ENCODE assay signal across 20 cellular contexts in genomic region chr1:39684313-39684664, GRCh38. TPM values are rescaled to one million over a fixed set of nuclear protein-coding genes. Genes with fewer than 3 reads are reported as not detected.
DNase-seq lines count a peak whose midpoint lies in the region; ATAC-seq and TF ChIP-seq lines count a peak whose summit lies in the region.
"Had no signal": no experiment of that assay in that cellular context is flagged by ENCODE, and none has a peak within 500 bp of the region (broad histone marks: within the 10 kb centered on the region; RNA-seq: fewer than 3 reads in every experiment).

No MANE protein-coding gene starts in this region.

- H3K27ac Mint-ChIP-seq in activated naive CD8-positive, alpha-beta T cell, result no peak overlapping the region
- no peak overlapping the region for H3K27ac Mint-ChIP-seq in activated naive CD8-positive, alpha-beta T cell treated with anti-CD3 and anti-CD28 coated beads, Interleukin-2, amount 50 U/mL, for 24 hours
- no peak overlapping the region for H3K27ac Mint-ChIP-seq in GM23338
- no peak overlapping the region for H3K27ac Mint-ChIP-seq in chondrocyte (ENCODE audit: unreplicated experiment)
- H3K27ac Mint-ChIP-seq in nephron progenitor cell, result no peak overlapping the region
- H3K27ac Mint-ChIP-seq in stimulated activated memory B cell treated with anti-CD40 and anti-IgM and Interleukin-4, amounts not matched to agents 10 μg/mL and 1 μg/mL and 100 μg/mL, for 72 hours, result no peak overlapping the region

- peaks cover 100% of the 10 kb centered on the region for H3K27me3 ChIP-seq in GM23338 (ENCODE audit: insufficient read depth)
- peaks cover 88% of the 10 kb centered on the region for H3K27me3 ChIP-seq in suprapubic skin
- H3K27me3 ChIP-seq: BE2C had no signal

- H3K36me3 ChIP-seq in GM23338 (ENCODE audit: insufficient read depth), result no peaks in the 10 kb centered on the region
- no peaks in the 10 kb centered on the region for H3K36me3 ChIP-seq in suprapubic skin
- H3K36me3 ChIP-seq: BE2C had no signal

- no peak for ATAC-seq in activated naive CD8-positive, alpha-beta T cell treated with anti-CD3 and anti-CD28 coated beads, Interleukin-2, amount 50 U/mL, for 24 hours
- ATAC-seq in GM23338, result peak; percentile 21
- no peak for ATAC-seq in stimulated activated memory B cell treated with anti-CD40 and anti-IgM and Interleukin-4, amounts not matched to agents 10 μg/mL and 1 μg/mL and 100 μg/mL, for 72 hours
- ATAC-seq: HCT116 had no signal

- H3K4me1 Mint-ChIP-seq in activated naive CD8-positive, alpha-beta T cell (ENCODE audit: low read depth), result peaks cover 43% of the 10 kb centered on the region
- H3K4me1 Mint-ChIP-seq in activated naive CD8-positive, alpha-beta T cell treated with anti-CD3 and anti-CD28 coated beads, Interleukin-2, amount 50 U/mL, for 24 hours, result peaks cover 24% of the 10 kb centered on the region
- H3K4me1 Mint-ChIP-seq in GM23338, result no peaks in the 10 kb centered on the region
- no peaks in the 10 kb centered on the region for H3K4me1 Mint-ChIP-seq in chondrocyte (ENCODE audit: low read depth)
- no peaks in the 10 kb centered on the region for H3K4me1 Mint-ChIP-seq in nephron progenitor cell
- no peaks in the 10 kb centered on the region for H3K4me1 Mint-ChIP-seq in stimulated activated memory B cell treated with anti-CD40 and anti-IgM and Interleukin-4, amounts not matched to agents 10 μg/mL and 1 μg/mL and 100 μg/mL, for 72 hours

- H3K27ac ChIP-seq in GM23338 (ENCODE audit: low read depth) (no peak overlapping the region), suprapubic skin (no peak overlapping the region)
- H3K27ac ChIP-seq: KMS-11 had no signal

- H3K4me1 ChIP-seq in GM23338 (ENCODE audit: insufficient read depth) (no peaks in the 10 kb centered on the region), suprapubic skin (peaks cover 6% of the 10 kb centered on the region)
- H3K4me1 ChIP-seq: BE2C had no signal

- WGBS in suprapubic skin, result 64% methylated on average over 10 of the region's 13 CpGs

- H3K4me3 Mint-ChIP-seq in activated naive CD8-positive, alpha-beta T cell, result peak overlapping the region; percentile 23
- H3K4me3 Mint-ChIP-seq in activated naive CD8-positive, alpha-beta T cell treated with anti-CD3 and anti-CD28 coated beads, Interleukin-2, amount 50 U/mL, for 24 hours, result no peak overlapping the region
- H3K4me3 Mint-ChIP-seq in GM23338 (no peak overlapping the region), chondrocyte (ENCODE audit: unreplicated experiment) (no peak overlapping the region), nephron progenitor cell (no peak overlapping the region)
- no peak overlapping the region for H3K4me3 Mint-ChIP-seq in stimulated activated memory B cell treated with anti-CD40 and anti-IgM and Interleukin-4, amounts not matched to agents 10 μg/mL and 1 μg/mL and 100 μg/mL, for 72 hours

- no peak for TF ChIP-seq CTCF in GM23338 (conservative IDR thresholded peaks at IDR 0.05; ENCODE audit: low read depth in 2 of 2)
- no peak for TF ChIP-seq CTCF in chondrocyte (IDR thresholded peaks at IDR 0.05)
- no peak for TF ChIP-seq CTCF in suprapubic skin (IDR thresholded peaks at IDR 0.05)
- TF ChIP-seq CTCF in nephron progenitor cell (IDR thresholded peaks at IDR 0.05), result no peak

- H3K9me3 Mint-ChIP-seq in activated naive CD8-positive, alpha-beta T cell (ENCODE audit: low read depth), result no peaks in the 10 kb centered on the region
- no peaks in the 10 kb centered on the region for H3K9me3 Mint-ChIP-seq in activated naive CD8-positive, alpha-beta T cell treated with anti-CD3 and anti-CD28 coated beads, Interleukin-2, amount 50 U/mL, for 24 hours
- H3K9me3 Mint-ChIP-seq in GM23338, result no peaks in the 10 kb centered on the region; the same call in 2 of the 3 replicates
- no peaks in the 10 kb centered on the region for H3K9me3 Mint-ChIP-seq in chondrocyte (ENCODE audit: low read depth)
- peaks cover 12% of the 10 kb centered on the region for H3K9me3 Mint-ChIP-seq in nephron progenitor cell
- no peaks in the 10 kb centered on the region for H3K9me3 Mint-ChIP-seq in stimulated activated memory B cell treated with anti-CD40 and anti-IgM and Interleukin-4, amounts not matched to agents 10 μg/mL and 1 μg/mL and 100 μg/mL, for 72 hours

- no peak for TF ChIP-seq EP300 in suprapubic skin (IDR thresholded peaks at IDR 0.05)

- no peaks in the 10 kb centered on the region for H3F3A ChIP-seq in GM23338 (replicated peaks; ENCODE audit: low read depth)

- peaks cover 4% of the 10 kb centered on the region; the same call in 1 of the 2 replicates for H4K20me1 ChIP-seq in GM23338 (replicated peaks; ENCODE audit: insufficient read depth)

- H3K27me3 Mint-ChIP-seq in activated naive CD8-positive, alpha-beta T cell, result peaks cover 2% of the 10 kb centered on the region
- H3K27me3 Mint-ChIP-seq in activated naive CD8-positive, alpha-beta T cell treated with anti-CD3 and anti-CD28 coated beads, Interleukin-2, amount 50 U/mL, for 24 hours, result peaks cover 19% of the 10 kb centered on the region
- H3K27me3 Mint-ChIP-seq in GM23338 (ENCODE audit: insufficient read depth, low read depth, poor library complexity) (peaks cover 99% of the 10 kb centered on the region), chondrocyte (ENCODE audit: low read depth) (peaks cover 64% of the 10 kb centered on the region), nephron progenitor cell (ENCODE audit: low read depth, poor library complexity) (peaks cover 100% of the 10 kb centered on the region)
- peaks cover 70% of the 10 kb centered on the region for H3K27me3 Mint-ChIP-seq in stimulated activated memory B cell treated with anti-CD40 and anti-IgM and Interleukin-4, amounts not matched to agents 10 μg/mL and 1 μg/mL and 100 μg/mL, for 72 hours

- no peak overlapping the region; the same call in 1 of the 2 replicates for H3K4me2 ChIP-seq in GM23338
- H3K4me2 ChIP-seq: KMS-11 had no signal

- H3K9me2 ChIP-seq in GM23338 (ENCODE audit: insufficient read depth), result no peaks in the 10 kb centered on the region

- TF ChIP-seq POLR2A in suprapubic skin (IDR thresholded peaks at IDR 0.05), result no peak

- H3K9me3 ChIP-seq in suprapubic skin, result no peaks in the 10 kb centered on the region
- H3K9me3 ChIP-seq: BE2C had no signal

- H3K36me3 Mint-ChIP-seq in activated naive CD8-positive, alpha-beta T cell, result peaks cover 12% of the 10 kb centered on the region
- H3K36me3 Mint-ChIP-seq in activated naive CD8-positive, alpha-beta T cell treated with anti-CD3 and anti-CD28 coated beads, Interleukin-2, amount 50 U/mL, for 24 hours (ENCODE audit: low read depth), result peaks cover 4% of the 10 kb centered on the region
- H3K36me3 Mint-ChIP-seq in GM23338 (ENCODE audit: low read depth) (no peaks in the 10 kb centered on the region), chondrocyte (ENCODE audit: low read depth) (peaks cover 2% of the 10 kb centered on the region), nephron progenitor cell (ENCODE audit: low read depth) (no peaks in the 10 kb centered on the region)
- no peaks in the 10 kb centered on the region for H3K36me3 Mint-ChIP-seq in stimulated activated memory B cell treated with anti-CD40 and anti-IgM and Interleukin-4, amounts not matched to agents 10 μg/mL and 1 μg/mL and 100 μg/mL, for 72 hours

- H3K79me2 ChIP-seq in GM23338 (replicated peaks; ENCODE audit: insufficient read depth), result no peaks in the 10 kb centered on the region

- H3K4me3 ChIP-seq in GM23338 (no peak overlapping the region), suprapubic skin (peak overlapping the region; percentile 30)

- H2AFZ ChIP-seq in GM23338, result no peak overlapping the region

- DNase-seq in activated naive CD8-positive, alpha-beta T cell treated with anti-CD3 and anti-CD28 coated beads, Interleukin-2, amount 50 U/mL, for 24 hours, result no peak
- DNase-seq in GM23338 (ENCODE audit: low spot score) (no peak), chondrocyte (ENCODE audit: low spot score) (peak; percentile 90), suprapubic skin (ENCODE audit: low spot score in 2 of 2) (no peak), nephron progenitor cell (no peak)
- DNase-seq: BE2C, GOT3, MV-4-11, NCI-H187 treated with DMSO at 0.1 percent for 48 hours, NCI-H2227 treated with DMSO at 0.1 percent for 48 hours, NCI-H524, NCI-H82, OCI-M1, Right ventricle myocardium superior had no signal

TF ChIP-seq in GM23338, 12 proteins besides CTCF, POLR2A, EP300 and RAD21 (continues in another document):
- TF ChIP-seq CREB1 (CRISPR knock-in tag; IDR thresholded peaks at IDR 0.05; ENCODE audit: low read depth) (no peak), STAT1 (IDR thresholded peaks at IDR 0.05; ENCODE audit: unreplicated experiment) (no peak), ZNF114 (CRISPR knock-in tag; IDR thresholded peaks at IDR 0.05) (no peak), EZH2 (IDR thresholded peaks at IDR 0.05; ENCODE audit: low read depth, unreplicated experiment) (no peak), ETS1 (IDR thresholded peaks at IDR 0.05) (no peak), JUNB (IDR thresholded peaks at IDR 0.05; ENCODE audit: unreplicated experiment) (no peak), ZNF331 (CRISPR knock-in tag; IDR thresholded peaks at IDR 0.05; ENCODE audit: low read depth) (no peak), POLR2AphosphoS5 (IDR thresholded peaks at IDR 0.05; ENCODE audit: low read depth) (no peak), EZH2phosphoT487 (IDR thresholded peaks at IDR 0.05; ENCODE audit: unreplicated experiment) (no peak)

RNA-seq across cellular contexts. Expression of gene HPCAL4, which starts 6.9 kb away (rescaled TPM):
- 1.1 and 1.2 TPM in 2 replicates for total RNA-seq in GM23338 (2014; rRNA removed; shearing (Covaris generic))
- polyA plus RNA-seq in GM23338 (2016; fragmentation: Nextera tagmentation; extraction: Ambion mirVana), result 0.08 and 0.12 TPM in 2 replicates
- total RNA-seq in chondrocyte (not detected in 3 replicates), suprapubic skin (under 1 TPM in 1 of 4 donors, not detected in 3; 0.55 TPM)
- total RNA-seq: HT1080 had no signal

RNA-seq across cellular contexts. Expression of gene NT5C1A, which starts 12.4 kb away (rescaled TPM):
- total RNA-seq in GM23338 (2014; rRNA removed; shearing (Covaris generic)), result not detected in 2 replicates
- polyA plus RNA-seq in GM23338 (2016; fragmentation: Nextera tagmentation; extraction: Ambion mirVana), result not detected in 2 replicates
- total RNA-seq in chondrocyte (0.31 to 0.32 TPM in 2 of 3 replicates, not detected in the other), suprapubic skin (not detected)
- total RNA-seq: CD8-positive, alpha-beta memory T cell; HT1080 had no signal
- polyA plus RNA-seq: CD8-positive, alpha-beta memory T cell had no signal

RNA-seq across cellular contexts. Expression of gene HEYL, which starts 44.8 kb away (rescaled TPM):
- 4.1 and 4.5 TPM in 2 replicates for total RNA-seq in GM23338 (2014; rRNA removed; shearing (Covaris generic))
- polyA plus RNA-seq in GM23338 (2016; fragmentation: Nextera tagmentation; extraction: Ambion mirVana), result 1.6 and 1.8 TPM in 2 replicates
- total RNA-seq in chondrocyte (11.8 to 65.1 TPM (median 63.2 TPM) in 3 replicates), suprapubic skin (1 to 10 TPM; 1.3 to 3.0 (median 1.8) TPM)
- total RNA-seq: HT1080 had no signal
- polyA plus RNA-seq: CD8-positive, alpha-beta memory T cell had no signal

RNA-seq across cellular contexts. Expression of gene PPIE, which starts 54.4 kb away (rescaled TPM):
- total RNA-seq in GM23338 (2014; rRNA removed; shearing (Covaris generic)), result 24.3 and 27.8 TPM in 2 replicates
- 50.3 and 51.9 TPM in 2 replicates for polyA plus RNA-seq in GM23338 (2016; fragmentation: Nextera tagmentation; extraction: Ambion mirVana)
- total RNA-seq in chondrocyte (31.5 to 32.7 TPM (median 32.6 TPM) in 3 replicates), suprapubic skin (10 to 100 TPM; 27.0 to 40.6 (median 28.5) TPM)
